In genomic region chr19:45764487-45764886, GRCh38 we compare ENCODE assay signal across 1 cellular context.
TF ChIP-seq lines count a peak whose summit lies in the region.

No MANE protein-coding gene starts in this region.

TF ChIP-seq in GM23338, 12 proteins besides CTCF, POLR2A, EP300 and RAD21:
- TF ChIP-seq ZNF331 (CRISPR knock-in tag; IDR thresholded peaks at IDR 0.05; ENCODE audit: low read depth) (no peak), REST (IDR thresholded peaks at IDR 0.05; ENCODE audit: unreplicated experiment) (no peak), CREB1 (CRISPR knock-in tag; IDR thresholded peaks at IDR 0.05; ENCODE audit: low read depth) (no peak), NANOG (IDR thresholded peaks at IDR 0.05; ENCODE audit: borderline replicate concordance) (no peak), POLR2AphosphoS5 (IDR thresholded peaks at IDR 0.05; ENCODE audit: low read depth) (no peak), JUNB (IDR thresholded peaks at IDR 0.05; ENCODE audit: unreplicated experiment) (no peak), EZH2phosphoT487 (IDR thresholded peaks at IDR 0.05; ENCODE audit: unreplicated experiment) (no peak), EZH2 (IDR thresholded peaks at IDR 0.05; ENCODE audit: low read depth, unreplicated experiment) (no peak), ZNF462 (CRISPR knock-in tag; IDR thresholded peaks at IDR 0.05) (no peak), STAT1 (IDR thresholded peaks at IDR 0.05; ENCODE audit: unreplicated experiment) (no peak), ZNF114 (CRISPR knock-in tag; IDR thresholded peaks at IDR 0.05) (no peak), ETS1 (IDR thresholded peaks at IDR 0.05) (no peak)
